ENCODE assay signal across 1 cellular context in the genomic region with DNA sequence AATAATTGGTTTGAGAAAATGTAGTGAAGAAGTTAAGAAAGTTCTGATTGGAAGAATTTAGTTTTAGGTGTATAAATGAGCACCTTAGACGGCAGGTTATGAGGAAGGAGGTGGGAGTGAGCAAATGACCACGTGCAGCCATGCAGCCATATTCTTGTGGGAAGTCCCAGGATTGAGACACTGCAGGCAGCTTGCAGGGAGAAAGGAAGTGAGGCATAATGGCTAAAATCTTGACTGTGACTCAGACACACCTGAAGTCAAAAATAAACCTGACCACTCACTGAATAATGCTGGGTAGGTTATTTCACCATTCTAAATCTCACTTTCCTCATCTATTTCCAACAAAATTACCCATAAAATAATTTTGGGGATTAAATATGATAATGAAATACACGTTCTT.
TF ChIP-seq lines count a peak whose summit lies in the region.

No MANE protein-coding gene starts in this region.

TF ChIP-seq in SK-N-SH, 30 proteins besides CTCF, POLR2A, EP300 and RAD21 (continued from another document):
- TF ChIP-seq SIN3A (IDR thresholded peaks at IDR 0.05; ENCODE audit: borderline replicate concordance, low read depth, low read length), result no peak
- TF ChIP-seq, protein P1, sequence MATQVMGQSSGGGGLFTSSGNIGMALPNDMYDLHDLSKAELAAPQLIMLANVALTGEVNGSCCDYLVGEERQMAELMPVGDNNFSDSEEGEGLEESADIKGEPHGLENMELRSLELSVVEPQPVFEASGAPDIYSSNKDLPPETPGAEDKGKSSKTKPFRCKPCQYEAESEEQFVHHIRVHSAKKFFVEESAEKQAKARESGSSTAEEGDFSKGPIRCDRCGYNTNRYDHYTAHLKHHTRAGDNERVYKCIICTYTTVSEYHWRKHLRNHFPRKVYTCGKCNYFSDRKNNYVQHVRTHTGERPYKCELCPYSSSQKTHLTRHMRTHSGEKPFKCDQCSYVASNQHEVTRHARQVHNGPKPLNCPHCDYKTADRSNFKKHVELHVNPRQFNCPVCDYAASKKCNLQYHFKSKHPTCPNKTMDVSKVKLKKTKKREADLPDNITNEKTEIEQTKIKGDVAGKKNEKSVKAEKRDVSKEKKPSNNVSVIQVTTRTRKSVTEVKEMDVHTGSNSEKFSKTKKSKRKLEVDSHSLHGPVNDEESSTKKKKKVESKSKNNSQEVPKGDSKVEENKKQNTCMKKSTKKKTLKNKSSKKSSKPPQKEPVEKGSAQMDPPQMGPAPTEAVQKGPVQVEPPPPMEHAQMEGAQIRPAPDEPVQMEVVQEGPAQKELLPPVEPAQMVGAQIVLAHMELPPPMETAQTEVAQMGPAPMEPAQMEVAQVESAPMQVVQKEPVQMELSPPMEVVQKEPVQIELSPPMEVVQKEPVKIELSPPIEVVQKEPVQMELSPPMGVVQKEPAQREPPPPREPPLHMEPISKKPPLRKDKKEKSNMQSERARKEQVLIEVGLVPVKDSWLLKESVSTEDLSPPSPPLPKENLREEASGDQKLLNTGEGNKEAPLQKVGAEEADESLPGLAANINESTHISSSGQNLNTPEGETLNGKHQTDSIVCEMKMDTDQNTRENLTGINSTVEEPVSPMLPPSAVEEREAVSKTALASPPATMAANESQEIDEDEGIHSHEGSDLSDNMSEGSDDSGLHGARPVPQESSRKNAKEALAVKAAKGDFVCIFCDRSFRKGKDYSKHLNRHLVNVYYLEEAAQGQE (IDR thresholded peaks at IDR 0.05; ENCODE audit: low read depth, low read length), result no peak
